ENCODE assay signal across 9 cellular contexts in genomic region chr17:18921912-18922451, GRCh38. TPM values are rescaled to one million over a fixed set of nuclear protein-coding genes. Genes with fewer than 3 reads are reported as not detected.
A peak's percentile ranks its signal among the peaks of the same experiment; 100 is the strongest.
DNase-seq lines count a peak whose midpoint lies in the region; ATAC-seq and TF ChIP-seq lines count a peak whose summit lies in the region.
"Had no signal": no experiment of that assay in that cellular context is flagged by ENCODE, and none has a peak within 500 bp of the region (broad histone marks: within the 10 kb centered on the region; RNA-seq: fewer than 3 reads in every experiment).

No MANE protein-coding gene starts in this region.

- ATAC-seq in GM18520 (IDR thresholded peaks at IDR 0.05; ENCODE audit: unreplicated experiment) (peak; percentile 48), HG02798 (IDR thresholded peaks at IDR 0.05; ENCODE audit: poor library complexity, unreplicated experiment) (peak; percentile 70), left colon (peak; percentile 67), HG03025 (IDR thresholded peaks at IDR 0.05; ENCODE audit: low FRiP score, unreplicated experiment) (no peak), right lobe of liver (no peak)

- POLR2A ChIA-PET in RWPE1 (lab: Yijun Ruan, JAX; ENCODE audit: low non-redundant PET) = no interaction called here

- WGBS in right lobe of liver (ENCODE audit: insufficient coverage, low coverage, low lambda C conversion rate, missing lambda C conversion rate) = 43% methylated on average over 4 of the region's 4 CpGs

- H3K9me3 ChIP-seq in right lobe of liver = no peaks in the 10 kb centered on the region

- H3K4me3 ChIP-seq in right lobe of liver = no peak overlapping the region

- H3K27ac ChIP-seq in RWPE1 (no peak overlapping the region), right lobe of liver (peak overlapping the region in 1 of 3 donors; percentile 18)

- H3K4me1 ChIP-seq in right lobe of liver = peaks cover 0 to 24% (median 11%) of the 10 kb centered on the region in 4 donors

- H3K27me3 ChIP-seq in right lobe of liver = no peaks in the 10 kb centered on the region

- no peaks in the 10 kb centered on the region for H3K36me3 ChIP-seq in right lobe of liver

- CTCF ChIA-PET in RWPE1 (lab: Yijun Ruan, JAX) = no interaction called here

- no peak for TF ChIP-seq CTCF in RWPE1 (conservative IDR thresholded peaks at IDR 0.05; ENCODE audit: low read depth)
- no peak for TF ChIP-seq CTCF in right lobe of liver (IDR thresholded peaks at IDR 0.05)

- no peak for TF ChIP-seq POLR2A in right lobe of liver (IDR thresholded peaks at IDR 0.05)

- intact Hi-C loops in left colon (cut with DNase I, micrococcal nuclease) (no loop called here), right lobe of liver (cut with DNase I) (no loop called here)

- DNase-seq in RWPE1 (ENCODE audit: low spot score) (peak; percentile 24), left colon (no peak), islet precursor cell (no peak), T1000 (lab: John Stamatoyannopoulos, UW) (no peak), right lobe of liver (no peak)

RNA-seq across cellular contexts. Expression of gene SLC5A10, which starts 30.0 kb away (rescaled TPM):
- total RNA-seq in left colon (under 1 TPM in 1 of 2 donors, not detected in 1; 0.31 TPM), right lobe of liver (under 1 TPM in 2 of 6 experiments, not detected in 4; 0.07 to 0.14 TPM)
- total RNA-seq: RPMI7951 had no signal

Comparison
In these comparisons a context has a peak if more than half of its experiments do, and no peak if none do; other contexts are left out.
1. ATAC-seq: peak in GM18520 (single experiment), HG02798 (single experiment) and left colon (single experiment); none in HG03025 (single experiment) and right lobe of liver (0 of 4).